In the genomic region with DNA sequence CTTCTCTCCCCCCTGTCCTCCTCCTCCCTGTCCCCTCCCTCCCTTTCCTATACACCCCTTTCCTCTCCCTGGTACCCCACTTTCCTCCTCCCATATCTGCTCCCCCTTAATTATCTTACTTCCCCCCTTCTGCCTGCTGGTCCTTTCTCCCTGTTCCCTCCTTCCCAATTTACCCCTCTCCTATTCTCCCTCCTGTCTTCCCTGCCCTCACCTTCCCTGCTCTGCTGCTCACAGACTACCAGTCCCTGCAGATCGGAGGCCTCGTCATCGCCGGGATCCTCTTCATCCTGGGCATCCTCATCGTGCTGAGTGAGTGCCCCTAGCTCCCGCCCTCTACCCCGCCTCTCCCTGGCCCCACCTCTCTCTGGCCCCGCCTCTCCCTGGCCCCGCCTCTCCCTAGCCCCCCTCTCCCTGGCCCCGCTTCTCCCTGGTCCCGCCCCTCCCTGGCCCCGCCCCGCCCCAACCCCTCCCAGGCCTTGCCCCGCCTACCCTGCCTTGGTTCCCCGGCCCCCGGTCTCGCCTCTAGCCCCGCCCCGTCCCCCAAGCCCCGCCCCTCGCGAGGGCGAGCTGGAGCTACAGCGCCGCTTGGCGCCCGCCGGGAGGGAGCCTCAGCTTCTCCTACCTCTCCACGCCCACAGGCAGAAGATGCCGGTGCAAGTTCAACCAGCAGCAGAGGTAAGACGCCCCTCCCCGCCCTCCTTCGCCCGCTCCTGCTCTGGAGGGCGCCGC, we compare ENCODE assay signal across 1 cellular context.
TF ChIP-seq lines count a peak whose summit lies in the region.

No MANE protein-coding gene starts in this region.

TF ChIP-seq in GM12878, 131 proteins besides CTCF, POLR2A, EP300 and RAD21:
- TF ChIP-seq PRDM15 (CRISPR knock-in tag; IDR thresholded peaks at IDR 0.05) (no peak), IKZF1 (conservative IDR thresholded peaks at IDR 0.05) (0 out of 2 replicates have a peak, but pooled peaks have one; percentile 40), HDGF (IDR thresholded peaks at IDR 0.05) (peak; percentile 44; the same call in 1 of the 2 replicates), LARP7 (IDR thresholded peaks at IDR 0.05) (peak; percentile 53; the same call in 1 of the 2 replicates), PKNOX1 (IDR thresholded peaks at IDR 0.05) (0 out of 2 replicates have a peak, but pooled peaks have one; percentile 5), BRCA1 (IDR thresholded peaks at IDR 0.05; ENCODE audit: low read depth, low read length) (no peak), ZNF217 (IDR thresholded peaks at IDR 0.05) (no peak), EGR1 (IDR thresholded peaks at IDR 0.05; ENCODE audit: borderline replicate concordance in 1 of 2, low read depth in 2 of 2, low read length in 2 of 2) (0 out of 3 replicates have a peak, but pooled peaks of 1 of the 2 experiments have one; percentile 28), SMARCA5 (IDR thresholded peaks at IDR 0.05) (peak; percentile 26; the same call in 1 of the 2 replicates), SMC3 (IDR thresholded peaks at IDR 0.05; ENCODE audit: borderline replicate concordance, low read length) (peak; percentile 51; the same call in 1 of the 2 replicates), YBX1 (IDR thresholded peaks at IDR 0.05) (no peak), NBN (IDR thresholded peaks at IDR 0.05) (peak; percentile 29; the same call in 1 of the 2 replicates), MXI1 (IDR thresholded peaks at IDR 0.05; ENCODE audit: low read depth, low read length) (peak; percentile 14; the same call in 1 of the 2 replicates)
